32 cellular contexts compared by ENCODE assay signal in genomic region chr11:72595292-72595684, GRCh38.
"Had no signal": no experiment of that assay in that cellular context is flagged by ENCODE, and none has a peak within 500 bp of the region (broad histone marks: within the 10 kb centered on the region; RNA-seq: fewer than 3 reads in every experiment).

No MANE protein-coding gene starts in this region.

- H3K9ac ChIP-seq: parathyroid adenoma had no signal

- H3K9me3 ChIP-seq: adrenal gland, esophagus squamous epithelium, testis, uterus had no signal

- H3K27me3 ChIP-seq: adrenal gland, testis, uterus had no signal

- H3K4me3 Mint-ChIP-seq: activated CD4-positive, alpha-beta memory T cell treated with anti-CD3 and anti-CD28 coated beads for 36 hours; activated CD4-positive, alpha-beta T cell treated with anti-CD3 and anti-CD28 coated beads, Interleukin-2, amount 10 ng/mL, durations not matched to agents 24 days and 14 days; activated naive CD4-positive, alpha-beta T cell treated with anti-CD3 and anti-CD28 coated beads for 36 hours; activated naive CD8-positive, alpha-beta T cell treated with anti-CD3 and anti-CD28 coated beads for 36 hours; activated T-helper 1 cell treated with anti-CD3 and anti-CD28 coated beads, Interleukin-12 subunit alpha, Interleukin-12 subunit beta, Interleukin-2, Interleukin-4 antibody, amounts not matched to agents 30 ng/mL and 10 ng/mL and 1 ng/mL, durations not matched to agents 14 hours and 24 hours and 36 hours; mesothelial cell of epicardium; naive B cell; stimulated activated naive B cell treated with anti-CD40 and anti-IgM and Interleukin-4, amounts not matched to agents 10 μg/mL and 1 μg/mL and 100 μg/mL, for 72 hours; T-helper 1 cell treated with Interleukin-12 subunit alpha and Interleukin-12 subunit beta and Interleukin-4 antibody, amounts not matched to agents 30 μg/mL and 1 μg/mL, for 36 hours had no signal

- H2AFZ ChIP-seq: hepatocyte, parathyroid adenoma had no signal

- H3K4me1 ChIP-seq: parathyroid adenoma, uterus had no signal

- H3K27ac ChIP-seq: adrenal gland, epithelial cell of prostate, esophagus squamous epithelium, hepatocyte, parathyroid adenoma, testis, uterus, VCaP had no signal

- H3K36me3 Mint-ChIP-seq: activated CD4-positive, alpha-beta memory T cell treated with anti-CD3 and anti-CD28 coated beads for 36 hours; activated naive CD8-positive, alpha-beta T cell treated with anti-CD3 and anti-CD28 coated beads for 36 hours; mesothelial cell of epicardium; naive B cell; stimulated activated naive B cell treated with anti-CD40 and anti-IgM and Interleukin-4, amounts not matched to agents 10 μg/mL and 1 μg/mL and 100 μg/mL, for 72 hours had no signal

- H3K79me2 ChIP-seq: hepatocyte, parathyroid adenoma had no signal

- DNase-seq: activated CD4-positive, alpha-beta memory T cell treated with anti-CD3 and anti-CD28 coated beads for 36 hours; activated CD4-positive, alpha-beta T cell treated with anti-CD3 and anti-CD28 coated beads, Interleukin-2, amount 10 ng/mL, durations not matched to agents 24 days and 14 days; activated CD8-positive, alpha-beta memory T cell treated with anti-CD3 and anti-CD28 coated beads, Interleukin-2, amount 50 U/mL, for 4 hours; activated effector memory CD4-positive, alpha-beta T cell treated with anti-CD3 and anti-CD28 coated beads, Interleukin-2, amount 50 U/mL, for 16 hours; activated naive CD4-positive, alpha-beta T cell treated with anti-CD3 and anti-CD28 coated beads for 36 hours; activated naive CD8-positive, alpha-beta T cell treated with anti-CD3 and anti-CD28 coated beads for 36 hours; activated T-cell treated with anti-CD3 and anti-CD28 coated beads, Interleukin-2, amount 50 U/mL, for 1 hour; aorta; central memory CD4-positive, alpha-beta T cell; dermis blood vessel endothelial cell; effector CD8-positive, alpha-beta T cell; esophagus squamous epithelium; left cardiac atrium; naive B cell; occipital lobe; stimulated activated CD4-positive, alpha-beta T cell treated with anti-CD3 and anti-CD28 coated beads, Interleukin-15, amount 100 ng/mL, for 24 hours; stimulated activated CD4-positive, alpha-beta T cell treated with anti-CD3 and anti-CD28 coated beads, Interleukin-2, amount 100 ng/mL, for 24 hours; stimulated activated naive B cell treated with anti-CD40 and anti-IgM and Interleukin-4, amounts not matched to agents 10 μg/mL and 1 μg/mL and 100 μg/mL, for 72 hours; T-helper 9 cell; testis; trophoblast cell; uterus had no signal

- H3K9me3 Mint-ChIP-seq: activated CD4-positive, alpha-beta memory T cell treated with anti-CD3 and anti-CD28 coated beads for 36 hours; activated CD4-positive, alpha-beta T cell treated with anti-CD3 and anti-CD28 coated beads, Interleukin-2, amount 10 ng/mL, durations not matched to agents 24 days and 14 days; activated naive CD4-positive, alpha-beta T cell treated with anti-CD3 and anti-CD28 coated beads for 36 hours; activated naive CD8-positive, alpha-beta T cell treated with anti-CD3 and anti-CD28 coated beads for 36 hours; activated T-helper 1 cell treated with anti-CD3 and anti-CD28 coated beads, Interleukin-12 subunit alpha, Interleukin-12 subunit beta, Interleukin-2, Interleukin-4 antibody, amounts not matched to agents 30 ng/mL and 10 ng/mL and 1 ng/mL, durations not matched to agents 14 hours and 24 hours and 36 hours; mesothelial cell of epicardium; naive B cell; stimulated activated naive B cell treated with anti-CD40 and anti-IgM and Interleukin-4, amounts not matched to agents 10 μg/mL and 1 μg/mL and 100 μg/mL, for 72 hours; T-helper 1 cell treated with Interleukin-12 subunit alpha and Interleukin-12 subunit beta and Interleukin-4 antibody, amounts not matched to agents 30 μg/mL and 1 μg/mL, for 36 hours had no signal

- H3K36me3 ChIP-seq: adrenal gland, esophagus squamous epithelium, uterus had no signal

- H3K27ac Mint-ChIP-seq: activated CD4-positive, alpha-beta memory T cell treated with anti-CD3 and anti-CD28 coated beads for 36 hours; activated CD4-positive, alpha-beta T cell treated with anti-CD3 and anti-CD28 coated beads, Interleukin-2, amount 10 ng/mL, durations not matched to agents 24 days and 14 days; activated naive CD4-positive, alpha-beta T cell treated with anti-CD3 and anti-CD28 coated beads for 36 hours; activated naive CD8-positive, alpha-beta T cell treated with anti-CD3 and anti-CD28 coated beads for 36 hours; activated T-helper 1 cell treated with anti-CD3 and anti-CD28 coated beads, Interleukin-12 subunit alpha, Interleukin-12 subunit beta, Interleukin-2, Interleukin-4 antibody, amounts not matched to agents 30 ng/mL and 10 ng/mL and 1 ng/mL, durations not matched to agents 14 hours and 24 hours and 36 hours; mesothelial cell of epicardium; stimulated activated naive B cell treated with anti-CD40 and anti-IgM and Interleukin-4, amounts not matched to agents 10 μg/mL and 1 μg/mL and 100 μg/mL, for 72 hours; T-helper 1 cell treated with Interleukin-12 subunit alpha and Interleukin-12 subunit beta and Interleukin-4 antibody, amounts not matched to agents 30 μg/mL and 1 μg/mL, for 36 hours had no signal

- H3K4me3 ChIP-seq: adrenal gland, esophagus squamous epithelium, hepatocyte, testis, uterus had no signal

- ATAC-seq: activated CD4-positive, CD25-positive, alpha-beta regulatory T cell treated with anti-CD3 and anti-CD28 coated beads, Interleukin-2, amount 50 U/mL, for 24 hours; left cardiac atrium; right cardiac atrium; stimulated activated naive B cell treated with anti-CD40 and anti-IgM and Interleukin-4, amounts not matched to agents 10 μg/mL and 1 μg/mL and 100 μg/mL, for 72 hours had no signal

- H3K4me2 ChIP-seq: hepatocyte had no signal
